Comparison of ENCODE assay signal across 1 cellular context in genomic region chr10:69088471-69088769, GRCh38.
TF ChIP-seq lines count a peak whose summit lies in the region.

No MANE protein-coding gene starts in this region.

TF ChIP-seq in WTC11, 78 proteins besides CTCF, POLR2A, EP300 and RAD21 (continued from another document):
- TF ChIP-seq ARID4B (CRISPR knock-in tag; IDR thresholded peaks at IDR 0.05; ENCODE audit: borderline replicate concordance) (no peak), HMGA2 (CRISPR knock-in tag; IDR thresholded peaks at IDR 0.05) (no peak), ZNF416 (CRISPR knock-in tag; IDR thresholded peaks at IDR 0.05) (no peak), ZBTB21 (CRISPR knock-in tag; IDR thresholded peaks at IDR 0.05; ENCODE audit: borderline replicate concordance) (no peak), SP1 (CRISPR knock-in tag; conservative IDR thresholded peaks at IDR 0.05) (no peak), ZNF138 (CRISPR knock-in tag; conservative IDR thresholded peaks at IDR 0.05) (no peak)
TF ChIP-seq in WTC11: peak in this region for 0.
